33 cellular contexts compared by ENCODE assay signal in the genomic region with DNA sequence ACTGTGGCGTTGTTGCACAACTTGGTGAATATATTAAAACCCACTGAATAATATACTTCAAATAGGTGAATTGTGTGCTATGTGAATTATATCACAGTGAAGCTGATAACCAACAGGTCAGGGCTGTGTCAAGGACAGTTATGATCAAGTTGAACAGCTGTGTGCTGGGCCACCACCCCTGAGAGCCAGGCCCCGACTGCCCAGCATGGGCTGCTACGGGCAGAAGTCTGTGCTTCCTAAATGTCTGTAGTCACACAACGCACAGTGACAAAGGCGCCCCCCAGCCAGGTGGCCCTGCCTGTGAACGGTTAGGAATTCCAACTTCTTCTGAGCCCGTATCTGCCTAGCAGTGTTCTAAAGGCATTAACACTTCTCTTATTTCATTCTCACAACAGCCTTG. TPM values are rescaled to one million over a fixed set of nuclear protein-coding genes. Genes with fewer than 3 reads are reported as not detected.
DNase-seq lines count a peak whose midpoint lies in the region; ATAC-seq and TF ChIP-seq lines count a peak whose summit lies in the region.
"Had no signal": no experiment of that assay in that cellular context is flagged by ENCODE, and none has a peak within 500 bp of the region (broad histone marks: within the 10 kb centered on the region; RNA-seq: fewer than 3 reads in every experiment).

No MANE protein-coding gene starts in this region.

- peaks cover 31% of the 10 kb centered on the region for H4K20me1 ChIP-seq in GM23338 (replicated peaks; ENCODE audit: insufficient read depth)

- H3K4me3 ChIP-seq in GM23338 = no peak overlapping the region
- H3K4me3 ChIP-seq in neutrophil (ENCODE audit: low read depth in 1 of 2, low read length in 1 of 2) = no peak overlapping the region
- H3K4me3 ChIP-seq: coronary artery, K562, ovary, thoracic aorta had no signal

- no peak overlapping the region for H3K4me2 ChIP-seq in GM23338

- H3K36me3 Mint-ChIP-seq in activated T-cell treated with anti-CD3 and anti-CD28 coated beads, Interleukin-2, amount 50 U/mL, for 24 hours (ENCODE audit: low read depth) = peaks cover 56% of the 10 kb centered on the region
- peaks cover 2 to 6% of the 10 kb centered on the region in 2 donors for H3K36me3 Mint-ChIP-seq in activated T-cell treated with anti-CD3 and anti-CD28 coated beads, Interleukin-2, amount 50 U/mL, for 72 hours (ENCODE audit: insufficient read depth in 2 of 2)
- H3K36me3 Mint-ChIP-seq in GM23338 (ENCODE audit: low read depth) = peaks cover 66% of the 10 kb centered on the region
- H3K36me3 Mint-ChIP-seq: natural killer cell had no signal

- H3K4me1 Mint-ChIP-seq in activated T-cell treated with anti-CD3 and anti-CD28 coated beads, Interleukin-2, amount 50 U/mL, for 24 hours (ENCODE audit: low read depth) = peaks cover 5% of the 10 kb centered on the region
- peaks cover 7% of the 10 kb centered on the region for H3K4me1 Mint-ChIP-seq in activated T-cell treated with anti-CD3 and anti-CD28 coated beads, Interleukin-2, amount 50 U/mL, for 72 hours (ENCODE audit: low read depth)
- peaks cover 10% of the 10 kb centered on the region for H3K4me1 Mint-ChIP-seq in GM23338

- H3K36me3 ChIP-seq in GM23338 (ENCODE audit: insufficient read depth) (peaks cover 31% of the 10 kb centered on the region), neutrophil (peaks cover 80% of the 10 kb centered on the region)
- H3K36me3 ChIP-seq: ovary had no signal

- no peaks in the 10 kb centered on the region for H3K27me3 ChIP-seq in GM23338 (ENCODE audit: insufficient read depth)
- H3K27me3 ChIP-seq in neutrophil = no peaks in the 10 kb centered on the region
- H3K27me3 ChIP-seq: ovary had no signal

- peak overlapping the region; percentile 33 for H3K27ac Mint-ChIP-seq in activated T-cell treated with anti-CD3 and anti-CD28 coated beads, Interleukin-2, amount 50 U/mL, for 24 hours
- no peak overlapping the region for H3K27ac Mint-ChIP-seq in activated T-cell treated with anti-CD3 and anti-CD28 coated beads, Interleukin-2, amount 50 U/mL, for 72 hours
- no peak overlapping the region for H3K27ac Mint-ChIP-seq in GM23338
- H3K27ac Mint-ChIP-seq: activated T-helper 1 cell treated with anti-CD3 and anti-CD28 coated beads, Interleukin-12 subunit alpha, Interleukin-12 subunit beta, Interleukin-2, Interleukin-4 antibody, amounts not matched to agents 30 ng/mL and 10 ng/mL and 1 ng/mL, durations not matched to agents 14 hours and 24 hours and 36 hours; CD4-positive, CD25-positive, alpha-beta regulatory T cell; natural killer cell had no signal

- H3K4me1 ChIP-seq in GM23338 (ENCODE audit: insufficient read depth) (no peaks in the 10 kb centered on the region), neutrophil (ENCODE audit: control insufficient read depth in 1 of 2, insufficient read depth in 1 of 2, low read depth in 1 of 2, low read length in 1 of 2) (peaks cover 6 to 14% of the 10 kb centered on the region in 2 experiments)

- no peak overlapping the region for H3K4me3 Mint-ChIP-seq in activated T-cell treated with anti-CD3 and anti-CD28 coated beads, Interleukin-2, amount 50 U/mL, for 24 hours
- H3K4me3 Mint-ChIP-seq in activated T-cell treated with anti-CD3 and anti-CD28 coated beads, Interleukin-2, amount 50 U/mL, for 72 hours = no peak overlapping the region
- H3K4me3 Mint-ChIP-seq in GM23338 = no peak overlapping the region
- H3K4me3 Mint-ChIP-seq: activated naive CD4-positive, alpha-beta T cell treated with anti-CD3 and anti-CD28 coated beads, Interleukin-2, amount 50 U/mL, for 24 hours; activated T-helper 1 cell treated with anti-CD3 and anti-CD28 coated beads, Interleukin-12 subunit alpha, Interleukin-12 subunit beta, Interleukin-2, Interleukin-4 antibody, amounts not matched to agents 30 ng/mL and 10 ng/mL and 1 ng/mL, durations not matched to agents 14 hours and 24 hours and 36 hours; CD4-positive, CD25-positive, alpha-beta regulatory T cell; natural killer cell; T-helper 1 cell treated with Interleukin-12 subunit alpha and Interleukin-12 subunit beta and Interleukin-4 antibody, amounts not matched to agents 30 μg/mL and 1 μg/mL, for 36 hours had no signal

- no peak overlapping the region for H2AFZ ChIP-seq in GM23338

- H3K9me3 ChIP-seq in neutrophil = peaks cover 2% of the 10 kb centered on the region
- H3K9me3 ChIP-seq: ovary, thoracic aorta had no signal

- H3K79me2 ChIP-seq in GM23338 (replicated peaks; ENCODE audit: insufficient read depth) = no peaks in the 10 kb centered on the region

- H3K27me3 Mint-ChIP-seq in activated T-cell treated with anti-CD3 and anti-CD28 coated beads, Interleukin-2, amount 50 U/mL, for 24 hours = no peaks in the 10 kb centered on the region
- no peaks in the 10 kb centered on the region for H3K27me3 Mint-ChIP-seq in activated T-cell treated with anti-CD3 and anti-CD28 coated beads, Interleukin-2, amount 50 U/mL, for 72 hours (ENCODE audit: low read depth)
- H3K27me3 Mint-ChIP-seq in GM23338 (ENCODE audit: insufficient read depth, low read depth, poor library complexity) = peaks cover 48% of the 10 kb centered on the region
- H3K27me3 Mint-ChIP-seq: activated naive CD4-positive, alpha-beta T cell treated with anti-CD3 and anti-CD28 coated beads, Interleukin-2, amount 50 U/mL, for 24 hours; CD4-positive, CD25-positive, alpha-beta regulatory T cell had no signal

- TF ChIP-seq CTCF in GM23338 (conservative IDR thresholded peaks at IDR 0.05; ENCODE audit: low read depth in 2 of 2) (no peak), neutrophil (IDR thresholded peaks at IDR 0.05) (no peak)

- peaks cover 70% of the 10 kb centered on the region for H3F3A ChIP-seq in GM23338 (replicated peaks; ENCODE audit: low read depth)

- no peak for ATAC-seq in activated T-cell treated with anti-CD3 and anti-CD28 coated beads, Interleukin-2, amount 50 U/mL, for 72 hours (replicated peaks in 1 of 2)
- ATAC-seq in GM23338 (no peak), GM18907 (IDR thresholded peaks at IDR 0.05; ENCODE audit: unreplicated experiment) (no peak)
- ATAC-seq: esophagus mucosa, K562, natural killer cell, SK-N-SH treated with all-trans-retinoic acid at 6 μM for 48 hours had no signal

- DNase-seq in activated T-cell treated with anti-CD3 and anti-CD28 coated beads, Interleukin-2, amount 50 U/mL, for 24 hours = no peak
- DNase-seq in activated T-cell treated with anti-CD3 and anti-CD28 coated beads, Interleukin-2, amount 50 U/mL, for 72 hours = no peak
- no peak for DNase-seq in GM23338 (ENCODE audit: low spot score)
- no peak for DNase-seq in caudate nucleus (lab: John Stamatoyannopoulos, UW)
- DNase-seq in A172 (ENCODE audit: low spot score) = no peak
- DNase-seq in NCI-H345 (lab: John Stamatoyannopoulos, UW) = no peak
- DNase-seq: activated CD4-positive, alpha-beta T cell treated with anti-CD3 and anti-CD28 coated beads, Interleukin-2, amount 50 U/mL, for 48 hours; activated CD4-positive, CD25-positive, alpha-beta regulatory T cell treated with anti-CD3 and anti-CD28 coated beads, Interleukin-2, amount 50 U/mL, for 72 hours; anterior cingulate cortex; Calu3; CD4-positive, CD25-positive, alpha-beta regulatory T cell; DND-41; foreskin fibroblast; GF-D8; head of caudate nucleus; natural killer cell; NCI-H1105; NCI-H187; NCI-H2171; NCI-H510A; small intestine; stimulated activated naive CD4-positive, alpha-beta T cell treated with Interleukin-2 at 50 U/mL for 16 hours had no signal

- H3K27ac ChIP-seq in GM23338 (ENCODE audit: low read depth) (peak overlapping the region; percentile 88), caudate nucleus (ENCODE audit: low read depth, low read length) (peak overlapping the region; percentile 55), neutrophil (peak overlapping the region; percentile 97)
- H3K27ac ChIP-seq: ovary, thoracic aorta had no signal

- no peaks in the 10 kb centered on the region for H3K9me2 ChIP-seq in GM23338 (ENCODE audit: insufficient read depth)

- H3K9me3 Mint-ChIP-seq in activated T-cell treated with anti-CD3 and anti-CD28 coated beads, Interleukin-2, amount 50 U/mL, for 24 hours = no peaks in the 10 kb centered on the region
- no peaks in the 10 kb centered on the region for H3K9me3 Mint-ChIP-seq in activated T-cell treated with anti-CD3 and anti-CD28 coated beads, Interleukin-2, amount 50 U/mL, for 72 hours
- H3K9me3 Mint-ChIP-seq in GM23338 = 0 out of 3 replicates have a peak, but pooled peaks cover 3% of the 10 kb centered on the region
- H3K9me3 Mint-ChIP-seq: activated naive CD4-positive, alpha-beta T cell treated with anti-CD3 and anti-CD28 coated beads, Interleukin-2, amount 50 U/mL, for 24 hours; activated T-helper 1 cell treated with anti-CD3 and anti-CD28 coated beads, Interleukin-12 subunit alpha, Interleukin-12 subunit beta, Interleukin-2, Interleukin-4 antibody, amounts not matched to agents 30 ng/mL and 10 ng/mL and 1 ng/mL, durations not matched to agents 14 hours and 24 hours and 36 hours; CD4-positive, CD25-positive, alpha-beta regulatory T cell; natural killer cell; T-helper 1 cell treated with Interleukin-12 subunit alpha and Interleukin-12 subunit beta and Interleukin-4 antibody, amounts not matched to agents 30 μg/mL and 1 μg/mL, for 36 hours had no signal

TF ChIP-seq in GM23338, 12 proteins besides CTCF, POLR2A, EP300 and RAD21 (continues in another document):
- TF ChIP-seq CREB1 (CRISPR knock-in tag; IDR thresholded peaks at IDR 0.05; ENCODE audit: low read depth) = no peak

RNA-seq across cellular contexts. Expression of a gene that starts 32.8 kb away (rescaled TPM):
- 100 to 1,000 TPM; 252 to 274 TPM for total RNA-seq in activated T-cell treated with anti-CD3 and anti-CD28 coated beads, Interleukin-2, amount 50 U/mL, for 72 hours
- total RNA-seq in GM23338 (2014; rRNA removed; shearing (Covaris generic)) = 1,229 and 1,411 TPM in 2 replicates
- 584 and 604 TPM in 2 replicates for polyA plus RNA-seq in GM23338 (2016; fragmentation: Nextera tagmentation; extraction: Ambion mirVana)
- total RNA-seq in A172 (2014; rRNA removed; shearing (Covaris generic)) = 406 and 438 TPM in 2 replicates
